ENCODE assay signal across 20 cellular contexts in the genomic region with DNA sequence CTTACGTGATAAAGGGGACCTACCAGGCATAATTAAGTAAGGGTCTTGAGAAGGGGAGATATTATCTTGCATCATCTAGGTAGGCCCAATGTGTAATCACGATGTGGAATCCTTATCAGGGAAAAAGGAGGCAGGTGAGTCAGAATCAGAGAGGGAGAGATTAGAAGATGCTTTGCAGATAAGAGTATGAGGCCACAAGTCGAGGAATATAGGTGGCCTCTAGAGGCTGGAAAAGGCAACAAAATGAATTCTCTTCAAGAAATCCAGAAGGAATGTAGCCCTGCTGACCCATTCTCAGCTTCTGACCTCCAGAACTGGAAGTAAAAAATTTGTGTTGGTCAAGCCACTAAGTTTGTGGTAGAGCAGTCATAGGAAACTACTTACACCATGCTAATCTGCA. TPM values are rescaled to one million over a fixed set of nuclear protein-coding genes. Genes with fewer than 3 reads are reported as not detected.
A peak's percentile ranks its signal among the peaks of the same experiment; 100 is the strongest.
DNase-seq lines count a peak whose midpoint lies in the region; ATAC-seq and TF ChIP-seq lines count a peak whose summit lies in the region.
"Had no signal": no experiment of that assay in that cellular context is flagged by ENCODE, and none has a peak within 500 bp of the region (broad histone marks: within the 10 kb centered on the region; RNA-seq: fewer than 3 reads in every experiment).

No MANE protein-coding gene starts in this region.

- no peaks in the 10 kb centered on the region for H3K79me2 ChIP-seq in trophoblast cell (ENCODE audit: control insufficient read depth, insufficient read depth, low read length, poor library complexity)

- H4K12ac ChIP-seq in trophoblast cell (ENCODE audit: low read depth, low read length): no peak overlapping the region

- no peaks in the 10 kb centered on the region for H3K36me3 ChIP-seq in trophoblast cell (ENCODE audit: control insufficient read depth in 1 of 2, insufficient read depth in 2 of 2, low read length in 2 of 2)
- H3K36me3 ChIP-seq: HAP-1 had no signal

- peaks cover 15% of the 10 kb centered on the region for H3K36me3 Mint-ChIP-seq in natural killer cell
- peaks cover 15% of the 10 kb centered on the region for H3K36me3 Mint-ChIP-seq in natural killer cell treated with Interleukin-12 subunit alpha and Interleukin-12 subunit beta and Interleukin-15 and Interleukin-18, amount 100 ng/mL, for 72 hours
- H3K36me3 Mint-ChIP-seq in central memory CD8-positive, alpha-beta T cell (ENCODE audit: insufficient read depth): peaks cover 1% of the 10 kb centered on the region

- no peaks in the 10 kb centered on the region for H3K79me1 ChIP-seq in trophoblast cell (ENCODE audit: low read length)

- no peak overlapping the region for H3K23ac ChIP-seq in trophoblast cell (ENCODE audit: low read length)

- no peak overlapping the region for H2AFZ ChIP-seq in trophoblast cell (ENCODE audit: insufficient read depth, low read length, poor library complexity)

- no peaks in the 10 kb centered on the region for H3K27me3 ChIP-seq in trophoblast cell (ENCODE audit: insufficient read depth, low read length)

- no peak overlapping the region for H3K4ac ChIP-seq in trophoblast cell (ENCODE audit: low read depth, low read length)

- WGBS in trophoblast cell (ENCODE audit: extremely low coverage, insufficient coverage, insufficient read length): no CpG with 5 or more reads among the region's 3 CpGs

- no peaks in the 10 kb centered on the region for H3K27me3 Mint-ChIP-seq in natural killer cell (ENCODE audit: low read depth in 2 of 2)
- no peaks in the 10 kb centered on the region for H3K27me3 Mint-ChIP-seq in natural killer cell treated with Interleukin-12 subunit alpha and Interleukin-12 subunit beta and Interleukin-15 and Interleukin-18, amount 100 ng/mL, for 72 hours
- no peaks in the 10 kb centered on the region for H3K27me3 Mint-ChIP-seq in central memory CD8-positive, alpha-beta T cell
- H3K27me3 Mint-ChIP-seq: CD4-positive, alpha-beta memory T cell had no signal

- peak overlapping the region; percentile 41 for H3K4me3 Mint-ChIP-seq in natural killer cell
- H3K4me3 Mint-ChIP-seq in natural killer cell treated with Interleukin-12 subunit alpha and Interleukin-12 subunit beta and Interleukin-15 and Interleukin-18, amount 100 ng/mL, for 72 hours: no peak overlapping the region
- H3K4me3 Mint-ChIP-seq in central memory CD8-positive, alpha-beta T cell: peak overlapping the region; percentile 46
- H3K4me3 Mint-ChIP-seq: HFFc6 had no signal

- no peak overlapping the region for H2BK12ac ChIP-seq in trophoblast cell (ENCODE audit: low read length)

- H3K9ac ChIP-seq in trophoblast cell (ENCODE audit: low read length): no peak overlapping the region

- H3K4me1 ChIP-seq in trophoblast cell (ENCODE audit: control insufficient read depth in 1 of 2, insufficient read depth in 2 of 2, low read length in 2 of 2): no peaks in the 10 kb centered on the region
- H3K4me1 ChIP-seq: HAP-1 had no signal

- peak overlapping the region; percentile 49 to 86 for H3K27ac Mint-ChIP-seq in natural killer cell
- H3K27ac Mint-ChIP-seq in natural killer cell treated with Interleukin-12 subunit alpha and Interleukin-12 subunit beta and Interleukin-15 and Interleukin-18, amount 100 ng/mL, for 72 hours: peak overlapping the region in 1 of 2 donors; percentile 80
- no peak overlapping the region for H3K27ac Mint-ChIP-seq in central memory CD8-positive, alpha-beta T cell (ENCODE audit: low read depth)
- H3K27ac Mint-ChIP-seq: CD4-positive, alpha-beta memory T cell; HFFc6 had no signal

- no peak overlapping the region for H3K27ac ChIP-seq in trophoblast cell (ENCODE audit: low read depth, low read length)

- no peak overlapping the region for H4K91ac ChIP-seq in trophoblast cell (ENCODE audit: low read depth, low read length)

- H3K4me1 Mint-ChIP-seq in natural killer cell: peaks cover 51 to 75% of the 10 kb centered on the region in 2 donors
- H3K4me1 Mint-ChIP-seq in natural killer cell treated with Interleukin-12 subunit alpha and Interleukin-12 subunit beta and Interleukin-15 and Interleukin-18, amount 100 ng/mL, for 72 hours (ENCODE audit: low read depth in 2 of 2): peaks cover 12 to 55% of the 10 kb centered on the region in 2 donors
- H3K4me1 Mint-ChIP-seq in central memory CD8-positive, alpha-beta T cell: peaks cover 65% of the 10 kb centered on the region

- ATAC-seq in natural killer cell (no peak), GM19467 (IDR thresholded peaks at IDR 0.05; ENCODE audit: unreplicated experiment) (no peak)
- ATAC-seq in natural killer cell treated with Interleukin-12 subunit alpha and Interleukin-12 subunit beta and Interleukin-15 and Interleukin-18, amount 100 ng/mL, for 72 hours: no peak
- no peak for ATAC-seq in central memory CD8-positive, alpha-beta T cell (replicated peaks; ENCODE audit: extremely low read depth, poor library complexity, severe bottlenecking)

- no peak overlapping the region for H2BK120ac ChIP-seq in trophoblast cell (ENCODE audit: insufficient read depth, low read length, poor library complexity)

- no peak for TF ChIP-seq CTCF in natural killer cell (IDR thresholded peaks at IDR 0.05)

- H2BK5ac ChIP-seq in trophoblast cell (ENCODE audit: low read depth, low read length, poor library complexity): no peak overlapping the region

- intact Hi-C loops in natural killer cell (cut with micrococcal nuclease): no loop called here

- DNase-seq in natural killer cell (no peak), trophoblast cell (peak; percentile 61 to 83), NCI-H1105 (lab: John Stamatoyannopoulos, UW) (no peak)
- no peak for DNase-seq in natural killer cell treated with Interleukin-12 subunit alpha and Interleukin-12 subunit beta and Interleukin-15 and Interleukin-18, amount 100 ng/mL, for 72 hours (ENCODE audit: low spot score)
- DNase-seq in central memory CD8-positive, alpha-beta T cell (ENCODE audit: low spot score in 2 of 2): no peak
- DNase-seq: C1 segment of cervical spinal cord; Calu3; CD4-positive, alpha-beta memory T cell; COR-L47; DMS53; DMS79 treated with DMSO at 0.1 percent for 48 hours; GF-D8; GOT3; HFFc6 had no signal

- no peak overlapping the region for H3K18ac ChIP-seq in trophoblast cell (ENCODE audit: low read length)

- H4K8ac ChIP-seq in trophoblast cell (ENCODE audit: low read depth, low read length): no peak overlapping the region

- no peaks in the 10 kb centered on the region for H3K9me3 ChIP-seq in trophoblast cell (ENCODE audit: insufficient read depth, low read depth, low read length)
- H3K9me3 ChIP-seq: HAP-1 had no signal

- peaks cover 0 to 3% of the 10 kb centered on the region in 2 donors for H3K9me3 Mint-ChIP-seq in natural killer cell
- H3K9me3 Mint-ChIP-seq in natural killer cell treated with Interleukin-12 subunit alpha and Interleukin-12 subunit beta and Interleukin-15 and Interleukin-18, amount 100 ng/mL, for 72 hours: peaks cover 2% of the 10 kb centered on the region
- H3K9me3 Mint-ChIP-seq in central memory CD8-positive, alpha-beta T cell: peaks cover 23% of the 10 kb centered on the region

- H3K14ac ChIP-seq in trophoblast cell (ENCODE audit: low read length): no peak overlapping the region

- H2AK5ac ChIP-seq in trophoblast cell (ENCODE audit: low read length): no peak overlapping the region

- H3K4me2 ChIP-seq in trophoblast cell (ENCODE audit: low read length): no peak overlapping the region

- H3K4me3 ChIP-seq in trophoblast cell (ENCODE audit: low read depth, low read length): no peak overlapping the region
- H3K4me3 ChIP-seq: HAP-1 had no signal

RNA-seq across cellular contexts. Expression of a gene that starts 11.0 kb away (rescaled TPM):
- 10 to 100 TPM; 25.0 to 45.0 (median 26.6) TPM for total RNA-seq in natural killer cell
- total RNA-seq in natural killer cell treated with Interleukin-12 subunit alpha and Interleukin-12 subunit beta and Interleukin-15 and Interleukin-18, amount 100 ng/mL, for 72 hours: 10 to 100 TPM in 1 of 2 donors, 1 to 10 TPM in 1; 7.6 to 25.5 TPM
- 1.4 and 1.5 TPM in 2 replicates for polyA plus RNA-seq in trophoblast cell (2013)
- total RNA-seq: A172, G401 had no signal

RNA-seq across cellular contexts. Expression of a gene that starts 51.9 kb away (rescaled TPM):
- 10 to 100 TPM in 1 of 3 donors, 1 to 10 TPM in 2; 9.3 to 13.4 (median 9.6) TPM for total RNA-seq in natural killer cell
- 1 to 10 TPM in 1 of 2 donors, under 1 TPM in 1; 0.14 to 1.0 TPM for total RNA-seq in natural killer cell treated with Interleukin-12 subunit alpha and Interleukin-12 subunit beta and Interleukin-15 and Interleukin-18, amount 100 ng/mL, for 72 hours
- 2.2 and 2.6 TPM in 2 replicates for polyA plus RNA-seq in trophoblast cell (2013)
- total RNA-seq: A172, A673, G401, HFFc6 had no signal
- polyA plus RNA-seq: BJ had no signal

Comparison
In these comparisons a context has a peak if more than half of its experiments do, and no peak if none do; other contexts are left out.
1. RNA of a gene that starts 51.9 kb away (total RNA-seq): 9.3 to 13.4 TPM in natural killer cell; 0.14 to 1.0 TPM in natural killer cell treated with Interleukin-12 subunit alpha and Interleukin-12 subunit beta and Interleukin-15 and Interleukin-18, amount 100 ng/mL, for 72 hours; every median in the first group is over 4 times any median in the second.
2. DNase-seq: peak in trophoblast cell (2 of 2); none in natural killer cell (single experiment), natural killer cell treated with Interleukin-12 subunit alpha and Interleukin-12 subunit beta and Interleukin-15 and Interleukin-18, amount 100 ng/mL, for 72 hours (single experiment), central memory CD8-positive, alpha-beta T cell (0 of 2) and NCI-H1105 (single experiment).